8 cellular contexts compared by ENCODE assay signal in the genomic region with DNA sequence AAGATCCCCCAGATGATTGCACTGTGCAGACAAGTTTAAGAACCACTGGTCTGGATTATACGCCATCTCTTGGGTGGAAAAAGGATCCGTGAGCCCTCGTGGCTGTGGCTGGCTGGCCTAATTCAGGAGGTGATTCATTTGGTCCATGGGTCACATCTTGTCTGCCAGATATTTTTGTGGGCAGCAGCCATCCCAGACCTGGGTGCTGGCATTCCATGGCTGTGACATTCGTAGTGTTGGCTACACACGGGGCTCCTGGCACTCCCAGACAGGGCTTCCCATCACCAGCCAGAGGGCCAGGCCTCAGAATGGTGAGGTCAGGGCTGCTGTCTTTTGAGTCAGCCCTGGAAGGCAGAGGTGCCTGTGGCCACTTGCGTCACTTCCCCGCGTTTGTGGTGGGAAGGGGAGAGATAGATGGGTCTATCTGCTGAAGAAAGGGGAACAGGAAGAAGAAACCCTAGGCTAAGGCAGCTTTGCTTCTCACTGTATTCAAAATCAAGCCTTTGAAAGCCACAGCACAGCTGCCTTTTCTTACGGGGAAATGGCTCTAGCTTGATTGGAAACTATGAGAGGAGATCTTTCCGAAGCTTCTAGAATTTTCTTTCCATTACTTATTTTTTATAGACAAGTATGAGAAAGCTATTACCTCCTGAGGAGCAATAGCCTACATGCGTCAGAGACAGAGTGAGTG. TPM values are rescaled to one million over a fixed set of nuclear protein-coding genes. Genes with fewer than 3 reads are reported as not detected.
DNase-seq lines count a peak whose midpoint lies in the region; ATAC-seq and TF ChIP-seq lines count a peak whose summit lies in the region.

No MANE protein-coding gene starts in this region.

- peak; percentile 81 for ATAC-seq in left ventricle myocardium superior

- DNase-seq in GM10248 (ENCODE audit: extremely low spot score) = peak; percentile 83
- DNase-seq in HCEC 1CT = peak; percentile 4
- DNase-seq in NOMO-1 treated with DMSO at 0.1 percent for 48 hours (lab: John Stamatoyannopoulos, UW; ENCODE audit: unreplicated experiment) = peak; percentile 98
- peak; percentile 71 for DNase-seq in activated T-helper 1 cell treated with Interleukin-2 at 50 U/mL for 16 hours (ENCODE audit: low read depth)
- peak; percentile 77 for DNase-seq in left ventricle myocardium superior
- peak; percentile 50 to 73 (median 70) for DNase-seq in stimulated activated CD4-positive, alpha-beta T cell treated with anti-CD3 and anti-CD28 coated beads, TNF-alpha, amount 100 ng/mL, for 1 hour (ENCODE audit: low read depth in 3 of 3, low spot score in 1 of 3)
- no peak for DNase-seq in WERI-Rb-1
- no peak for DNase-seq in NCI-H345 treated with DMSO at 0.1 percent for 48 hours (lab: John Stamatoyannopoulos, UW; ENCODE audit: unreplicated experiment)

- CTCF ChIA-PET in GM10248 (lab: Yijun Ruan, JAX) = interaction anchor here (0.9 to 15.2 kb wide), 23 partner anchors 8 to 117 kb away, joined by 3 to 191 read pairs (median 7); a partner anchor contains a TSS

- TF ChIP-seq CTCF in GM10248 (IDR thresholded peaks at IDR 0.05; ENCODE audit: control extremely low read depth, extremely low read depth, low read depth, missing control alignments) (no peak), WERI-Rb-1 (IDR thresholded peaks at IDR 0.05; ENCODE audit: low read depth, low read length) (no peak)

- no peak overlapping the region for H3K27ac ChIP-seq in WERI-Rb-1

- intact Hi-C loops in left ventricle myocardium superior (cut with micrococcal nuclease) = loop anchor here (10.0 kb wide), 1 partner anchor 655 kb away; no protein-coding TSS in a partner anchor

- H3K4me3 ChIP-seq in WERI-Rb-1 (ENCODE audit: low read depth, low read length) = no peak overlapping the region

- peaks cover 22% of the 10 kb centered on the region for H3K36me3 ChIP-seq in WERI-Rb-1

- POLR2A ChIA-PET in GM10248 (lab: Yijun Ruan, JAX) = interaction anchor here (0.6 to 1.3 kb wide), 4 partner anchors 13 to 73 kb away, joined by 3 to 5 read pairs (median 4); a partner anchor contains a TSS

- H3K27me3 ChIP-seq in WERI-Rb-1 (ENCODE audit: insufficient read depth, low read depth, severe bottlenecking) = no peaks in the 10 kb centered on the region

- H3K9me3 ChIP-seq in WERI-Rb-1 (ENCODE audit: severe bottlenecking) = no peaks in the 10 kb centered on the region

RNA-seq across cellular contexts. Expression of a gene that starts 32.4 kb away (rescaled TPM):
- 26.4 TPM for total RNA-seq in left ventricle myocardium superior

RNA-seq across cellular contexts. Expression of a gene that starts 55.4 kb away (rescaled TPM):
- total RNA-seq in left ventricle myocardium superior = 22.2 TPM

Comparison
In these comparisons a context has a peak if more than half of its experiments do, and no peak if none do; other contexts are left out.
1. DNase-seq: peak in GM10248 (single experiment), HCEC 1CT (single experiment), NOMO-1 treated with DMSO at 0.1 percent for 48 hours (single experiment), activated T-helper 1 cell treated with Interleukin-2 at 50 U/mL for 16 hours (single experiment), left ventricle myocardium superior (single experiment) and stimulated activated CD4-positive, alpha-beta T cell treated with anti-CD3 and anti-CD28 coated beads, TNF-alpha, amount 100 ng/mL, for 1 hour (3 of 3); none in WERI-Rb-1 (single experiment) and NCI-H345 treated with DMSO at 0.1 percent for 48 hours (single experiment).